In the genomic region with DNA sequence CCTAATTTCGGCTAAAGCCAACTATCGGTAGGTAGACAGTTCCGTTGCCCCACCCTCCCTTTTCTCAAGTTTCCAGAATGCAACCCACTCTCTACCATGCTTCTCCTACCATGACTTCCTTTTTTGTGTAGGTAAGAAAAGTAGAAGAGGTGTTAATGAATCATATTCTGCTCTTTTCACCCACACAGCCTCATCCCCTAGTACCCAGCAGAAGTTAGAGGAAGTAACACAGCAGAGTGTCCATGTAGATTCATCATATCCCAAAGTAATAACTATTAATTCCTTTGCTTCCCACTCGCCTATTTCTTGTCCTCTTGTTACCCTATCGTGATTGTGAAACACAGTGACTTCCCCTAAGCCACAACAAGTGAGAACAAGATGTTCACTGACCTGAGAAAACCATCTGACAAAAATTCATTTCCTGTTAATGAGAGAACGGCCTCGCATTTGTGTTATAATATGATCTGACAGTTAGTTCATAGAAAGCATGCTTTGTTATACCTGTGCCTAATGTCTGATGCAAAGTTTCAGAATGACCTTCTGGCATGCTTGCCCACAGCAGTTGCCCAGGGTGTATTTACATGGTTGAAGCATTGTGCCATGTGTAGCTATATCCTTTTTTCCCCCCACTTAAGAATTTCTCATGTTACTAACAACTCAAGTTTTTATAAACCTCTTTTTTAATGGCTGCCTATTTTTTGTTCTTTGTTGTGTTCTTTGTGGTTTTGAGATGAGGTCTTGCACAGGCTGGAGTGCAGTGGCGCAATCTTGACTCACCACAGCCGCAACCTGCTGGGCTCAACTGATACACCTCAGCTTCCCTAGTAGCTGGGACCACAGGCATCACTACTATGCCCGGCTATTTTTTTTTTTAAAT, we compare ENCODE assay signal across 9 cellular contexts.
DNase-seq lines count a peak whose midpoint lies in the region; ATAC-seq and TF ChIP-seq lines count a peak whose summit lies in the region.
"Had no signal": no experiment of that assay in that cellular context is flagged by ENCODE, and none has a peak within 500 bp of the region (broad histone marks: within the 10 kb centered on the region; RNA-seq: fewer than 3 reads in every experiment).

No MANE protein-coding gene starts in this region.

- H3K4me2 ChIP-seq in DND-41 (ENCODE audit: insufficient read depth, low read length), result peak overlapping the region; percentile 55
- peak overlapping the region; percentile 74 for H3K4me2 ChIP-seq in Loucy (ENCODE audit: low read depth, low read length, poor library complexity, severe bottlenecking)

- no peaks in the 10 kb centered on the region for H3K9me2 ChIP-seq in Loucy (replicated peaks; ENCODE audit: low read depth, low read length)

- peaks cover 10% of the 10 kb centered on the region; the same call in 1 of the 2 replicates for H3F3A ChIP-seq in Loucy (ENCODE audit: low read depth)

- peaks cover 14 to 19% (median 15%) of the 10 kb centered on the region in 3 donors for H3K36me3 Mint-ChIP-seq in immature natural killer cell

- no peak for TF ChIP-seq CTCF in DND-41 (IDR thresholded peaks at IDR 0.05; ENCODE audit: borderline replicate concordance, extremely low read depth, low read length, poor library complexity, severe bottlenecking)
- TF ChIP-seq CTCF in Loucy (conservative IDR thresholded peaks at IDR 0.05; ENCODE audit: low read length), result no peak
- TF ChIP-seq CTCF in ovary (IDR thresholded peaks at IDR 0.05), result no peak

- H3K27me3 Mint-ChIP-seq in immature natural killer cell (ENCODE audit: low read depth in 3 of 3), result peaks cover 5 to 21% (median 16%) of the 10 kb centered on the region in 3 donors

- no peak for TF ChIP-seq EP300 in ovary (IDR thresholded peaks at IDR 0.05)

- H3K9me3 ChIP-seq in DND-41 (ENCODE audit: insufficient read depth, low read length, severe bottlenecking), result no peaks in the 10 kb centered on the region
- no peaks in the 10 kb centered on the region for H3K9me3 ChIP-seq in Loucy (ENCODE audit: insufficient read depth, low read depth, low read length)
- peaks cover 0 to 3% of the 10 kb centered on the region in 2 donors for H3K9me3 ChIP-seq in ovary
- H3K9me3 ChIP-seq: heart left ventricle had no signal

- no peaks in the 10 kb centered on the region for H3K9me3 Mint-ChIP-seq in immature natural killer cell

- H3K4me1 Mint-ChIP-seq in immature natural killer cell, result peaks cover 57 to 60% of the 10 kb centered on the region in 2 donors

- H3K4me1 ChIP-seq in DND-41 (ENCODE audit: insufficient read depth, low read length), result peaks cover 55% of the 10 kb centered on the region
- H3K4me1 ChIP-seq in Loucy (ENCODE audit: insufficient read depth, low read length, poor library complexity, severe bottlenecking), result peaks cover 58% of the 10 kb centered on the region
- H3K4me1 ChIP-seq in ovary (ENCODE audit: insufficient read depth), result no peaks in the 10 kb centered on the region

- ATAC-seq in DND-41 (ENCODE audit: insufficient read depth, low read depth), result peak; percentile 87
- ATAC-seq in GM21717 (IDR thresholded peaks at IDR 0.05; ENCODE audit: unreplicated experiment), result peak; percentile 79

- no peaks in the 10 kb centered on the region for H3K79me2 ChIP-seq in DND-41 (ENCODE audit: insufficient read depth, low read length)
- no peaks in the 10 kb centered on the region for H3K79me2 ChIP-seq in Loucy (ENCODE audit: insufficient read depth, low read length)

- intact Hi-C loops in ovary (cut with DNase I), result no loop called here
- intact Hi-C loops in posterior vena cava (cut with DNase I), result no loop called here

- H3K4me3 ChIP-seq in DND-41 (ENCODE audit: low read depth in 1 of 2, low read length in 2 of 2), result peak overlapping the region in 1 of 2 experiments; percentile 41; a peak in 2 of 4 replicates
- peak overlapping the region; percentile 57 for H3K4me3 ChIP-seq in Loucy (ENCODE audit: low read length, poor library complexity, severe bottlenecking)
- no peak overlapping the region for H3K4me3 ChIP-seq in ovary
- H3K4me3 ChIP-seq: heart left ventricle had no signal

- no peak for TF ChIP-seq POLR2A in ovary (IDR thresholded peaks at IDR 0.05)

- WGBS in ovary, 3 donors, result 84 to 87% (median 87%) methylated on average over 10 of the region's 10 CpGs

- DNase-seq in DND-41 (peak; percentile 89), activated T-cell treated with anti-CD3 and anti-CD28 coated beads for 48 hours (ENCODE audit: low read depth) (peak; percentile 50), immature natural killer cell (peak; percentile 87 to 89 (median 88)), ovary (no peak), posterior vena cava (ENCODE audit: low spot score) (no peak)
- peak; percentile 41 to 69 for DNase-seq in stimulated activated CD8-positive, alpha-beta memory T cell treated with anti-CD3 and anti-CD28 coated beads, Interleukin-7, amount 100 ng/mL, for 48 hours (ENCODE audit: extremely low read depth in 1 of 2, low read depth in 1 of 2)
- DNase-seq: heart left ventricle had no signal

- peaks cover 25% of the 10 kb centered on the region for H3K36me3 ChIP-seq in DND-41 (ENCODE audit: insufficient read depth, low read length)
- H3K36me3 ChIP-seq in Loucy (ENCODE audit: insufficient read depth, low read length), result peaks cover 18% of the 10 kb centered on the region; the same call in 1 of the 2 replicates
- H3K36me3 ChIP-seq in ovary, result no peaks in the 10 kb centered on the region

- H4K20me1 ChIP-seq in DND-41 (ENCODE audit: insufficient read depth, low read length) (no peaks in the 10 kb centered on the region), Loucy (ENCODE audit: insufficient read depth, low read length, poor library complexity, severe bottlenecking) (no peaks in the 10 kb centered on the region)

- peak overlapping the region; percentile 64 to 81 (median 66) for H3K4me3 Mint-ChIP-seq in immature natural killer cell

- H3K9ac ChIP-seq in DND-41 (ENCODE audit: low read depth, low read length) (peak overlapping the region; percentile 43), Loucy (ENCODE audit: low read depth, low read length, poor library complexity, severe bottlenecking) (peak overlapping the region; percentile 63)

- peak overlapping the region; percentile 83 to 93 (median 90) for H3K27ac Mint-ChIP-seq in immature natural killer cell

- H3K27me3 ChIP-seq in DND-41 (ENCODE audit: insufficient read depth, low read length, poor library complexity) (no peaks in the 10 kb centered on the region), Loucy (ENCODE audit: insufficient read depth, low read length, poor library complexity, severe bottlenecking) (no peaks in the 10 kb centered on the region), ovary (no peaks in the 10 kb centered on the region)
- H3K27me3 ChIP-seq: heart left ventricle had no signal

- H2AFZ ChIP-seq in DND-41 (ENCODE audit: low read depth, low read length) (peak overlapping the region; percentile 37), Loucy (ENCODE audit: low read length) (no peak overlapping the region; the same call in 1 of the 2 replicates)

- H3K27ac ChIP-seq in DND-41 (ENCODE audit: low read length) (peak overlapping the region; percentile 89), ovary (no peak overlapping the region)

Comparison
In these comparisons a context has a peak if more than half of its experiments do, and no peak if none do; other contexts are left out.
1. DNase-seq: peak in DND-41 (single experiment), activated T-cell treated with anti-CD3 and anti-CD28 coated beads for 48 hours (single experiment), immature natural killer cell (3 of 3) and stimulated activated CD8-positive, alpha-beta memory T cell treated with anti-CD3 and anti-CD28 coated beads, Interleukin-7, amount 100 ng/mL, for 48 hours (2 of 2); none in ovary (0 of 5) and posterior vena cava (single experiment).